ENCODE assay signal across 19 cellular contexts in the genomic region with DNA sequence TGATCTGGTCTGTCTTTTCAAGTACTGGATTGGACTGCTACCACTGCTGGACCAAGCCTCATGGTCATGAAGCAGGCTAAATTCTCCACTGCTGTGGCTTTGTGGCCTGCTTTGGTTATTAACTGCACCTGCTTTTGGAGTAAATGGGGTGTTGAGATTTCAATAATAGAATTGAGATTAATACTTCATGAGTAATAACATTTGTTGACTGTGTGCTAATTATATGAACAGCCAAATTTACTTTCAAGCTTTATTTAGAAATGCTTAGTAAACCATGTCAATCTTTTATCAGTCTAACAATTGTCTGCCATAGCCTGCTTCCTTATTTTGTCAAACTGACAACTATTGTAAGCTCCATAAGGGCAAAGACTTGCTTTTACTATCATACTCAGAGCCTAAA.
A peak's percentile ranks its signal among the peaks of the same experiment; 100 is the strongest.
DNase-seq lines count a peak whose midpoint lies in the region; ATAC-seq lines count a peak whose summit lies in the region.
"Had no signal": no experiment of that assay in that cellular context is flagged by ENCODE, and none has a peak within 500 bp of the region (broad histone marks: within the 10 kb centered on the region; RNA-seq: fewer than 3 reads in every experiment).

No MANE protein-coding gene starts in this region.

- ATAC-seq in GM18498 (IDR thresholded peaks at IDR 0.05; ENCODE audit: unreplicated experiment) (peak; percentile 57), GM19043 (IDR thresholded peaks at IDR 0.05; ENCODE audit: low read depth, unreplicated experiment) (peak; percentile 45), HG02763 (IDR thresholded peaks at IDR 0.05; ENCODE audit: unreplicated experiment) (peak; percentile 48)
- ATAC-seq: PC-3 had no signal

- DNase-seq in NCI-H1417 treated with DMSO at 0.1 percent for 48 hours (lab: John Stamatoyannopoulos, UW): peak; percentile 55
- DNase-seq in central memory CD4-positive, alpha-beta T cell: no peak
- no peak for DNase-seq in kidney glomerular epithelial cell (lab: John Stamatoyannopoulos, UW)
- no peak for DNase-seq in superior temporal gyrus (ENCODE audit: extremely low spot score)
- DNase-seq in NCI-H446 (lab: John Stamatoyannopoulos, UW): no peak
- DNase-seq: activated CD4-positive, CD25-positive, alpha-beta regulatory T cell treated with anti-CD3 and anti-CD28 coated beads, Interleukin-2, amount 50 U/mL, for 72 hours; activated naive CD4-positive, alpha-beta T cell treated with anti-CD3 and anti-CD28 coated beads, Interleukin-2, amount 50 U/mL, for 16 hours; mammary epithelial cell; NCI-H1048; NCI-H2029; NCI-H2227 treated with DMSO at 0.1 percent for 48 hours; NCI-H82; nucleus accumbens; PC-3; Right ventricle myocardium superior; stimulated activated naive CD4-positive, alpha-beta T cell had no signal
